Comparison of ENCODE assay signal across 8 cellular contexts in genomic region chr20:45833883-45834796, GRCh38. TPM values are rescaled to one million over a fixed set of nuclear protein-coding genes. Genes with fewer than 3 reads are reported as not detected.
DNase-seq lines count a peak whose midpoint lies in the region; ATAC-seq, FAIRE-seq and TF ChIP-seq lines count a peak whose summit lies in the region.

No MANE protein-coding gene starts in this region.

- peak overlapping the region; percentile 91 for H3K4me2 ChIP-seq in astrocyte (ENCODE audit: low read length)

- H3K4me3 ChIP-seq in astrocyte (ENCODE audit: insufficient read depth, low read depth, low read length) (peak overlapping the region; percentile 71), right atrium auricular region (peak overlapping the region; percentile 85 to 88)

- TF ChIP-seq CTCF in CD14-positive monocyte (IDR thresholded peaks at IDR 0.05) (no peak), astrocyte (IDR thresholded peaks at IDR 0.05; ENCODE audit: insufficient read depth, low read depth, low read length) (no peak), right atrium auricular region (IDR thresholded peaks at IDR 0.05) (no peak)

- H3K27ac Mint-ChIP-seq in CD14-positive monocyte (peak overlapping the region; percentile 63 to 97 (median 88)), astrocyte (ENCODE audit: unreplicated experiment) (no peak overlapping the region)

- peak overlapping the region; percentile 75 for H3K9ac ChIP-seq in astrocyte (ENCODE audit: low read length)

- H4K20me1 ChIP-seq in astrocyte (ENCODE audit: insufficient read depth, low read length), result peaks cover 12% of the 10 kb centered on the region

- H3K36me3 ChIP-seq in astrocyte (ENCODE audit: insufficient read depth, low read length), result peaks cover 3% of the 10 kb centered on the region
- H3K36me3 ChIP-seq in right atrium auricular region, result no peaks in the 10 kb centered on the region

- H3K4me3 Mint-ChIP-seq in CD14-positive monocyte (peak overlapping the region; percentile 80 to 88), astrocyte (ENCODE audit: unreplicated experiment) (peak overlapping the region; percentile 74)

- peak overlapping the region; percentile 83 for H2AFZ ChIP-seq in astrocyte (ENCODE audit: low read depth, low read length)

- intact Hi-C loops in CD14-positive monocyte (cut with micrococcal nuclease), result no loop called here

- peaks cover 0 to 1% (median 0%) of the 10 kb centered on the region in 7 donors for H3K9me3 Mint-ChIP-seq in CD14-positive monocyte
- H3K9me3 Mint-ChIP-seq in astrocyte (ENCODE audit: unreplicated experiment), result peaks cover 2% of the 10 kb centered on the region

- H3K27me3 Mint-ChIP-seq in CD14-positive monocyte (ENCODE audit: low read depth in 3 of 3) (no peaks in the 10 kb centered on the region), astrocyte (ENCODE audit: low read depth, unreplicated experiment) (no peaks in the 10 kb centered on the region)

- no peak for FAIRE-seq in astrocyte (lab: Jason Lieb, UNC)

- H3K27me3 ChIP-seq in astrocyte (ENCODE audit: insufficient read depth, low read length) (no peaks in the 10 kb centered on the region), right atrium auricular region (no peaks in the 10 kb centered on the region)

- peak; percentile 27 for ATAC-seq in HG02973 (IDR thresholded peaks at IDR 0.05; ENCODE audit: unreplicated experiment)
- no peak for ATAC-seq in GM21360 (IDR thresholded peaks at IDR 0.05; ENCODE audit: unreplicated experiment)
- no peak for ATAC-seq in HG03108 (IDR thresholded peaks at IDR 0.05; ENCODE audit: unreplicated experiment)

- H3K27ac ChIP-seq in astrocyte (ENCODE audit: low read depth, low read length), result peak overlapping the region; percentile 65
- H3K27ac ChIP-seq in right atrium auricular region, result peak overlapping the region; percentile 97 to 99

- H3K4me1 ChIP-seq in astrocyte (ENCODE audit: insufficient read depth, low read length) (peaks cover 24% of the 10 kb centered on the region), right atrium auricular region (peaks cover 0 to 36% of the 10 kb centered on the region in 2 donors)

- DNase-seq in CD14-positive monocyte (ENCODE audit: low spot score) (no peak), SK-N-DZ (ENCODE audit: low spot score) (peak; percentile 87), astrocyte (ENCODE audit: low read depth) (peak; percentile 44), right atrium auricular region (ENCODE audit: low spot score) (peak; percentile 78), pons (ENCODE audit: low spot score) (peak; percentile 45)

- H3K4me1 Mint-ChIP-seq in CD14-positive monocyte (peaks cover 56% of the 10 kb centered on the region), astrocyte (ENCODE audit: low read depth, unreplicated experiment) (peaks cover 16% of the 10 kb centered on the region)

- H3K79me2 ChIP-seq in astrocyte (ENCODE audit: insufficient read depth, low read length), result peaks cover 13% of the 10 kb centered on the region

- peaks cover 12 to 35% of the 10 kb centered on the region in 2 donors for H3K36me3 Mint-ChIP-seq in CD14-positive monocyte
- peaks cover 8% of the 10 kb centered on the region for H3K36me3 Mint-ChIP-seq in astrocyte (ENCODE audit: low read depth, unreplicated experiment)

- H3K9me3 ChIP-seq in astrocyte (ENCODE audit: insufficient read depth, low read depth, low read length) (no peaks in the 10 kb centered on the region), right atrium auricular region (no peaks in the 10 kb centered on the region)

RNA-seq across cellular contexts. Expression of gene SNX21, which starts 0.5 kb away (rescaled TPM):
- 10 to 100 TPM; 11.2 to 12.7 TPM for polyA plus RNA-seq in CD14-positive monocyte
- 49.4 and 52.7 TPM in 2 replicates for polyA plus RNA-seq in SK-N-DZ (2014; cell fraction: cytosol; rRNA removed)
- 27.5 and 36.5 TPM in 2 replicates for polyA plus RNA-seq in SK-N-DZ (2014; cell fraction: nucleus; rRNA removed)
- 13.3 and 14.2 TPM in 2 replicates for total RNA-seq in astrocyte
- 10 to 100 TPM; 43.5 to 54.7 TPM for total RNA-seq in right atrium auricular region

RNA-seq across cellular contexts. Expression of gene TNNC2, which starts 7.0 kb away (rescaled TPM):
- polyA plus RNA-seq in CD14-positive monocyte, result 1 to 10 TPM in 1 of 2 donors, under 1 TPM in 1; 0.71 to 1.2 TPM
- polyA plus RNA-seq in SK-N-DZ (2014; cell fraction: cytosol; rRNA removed), result 9.6 and 10.0 TPM in 2 replicates
- 5.8 and 8.1 TPM in 2 replicates for polyA plus RNA-seq in SK-N-DZ (2014; cell fraction: nucleus; rRNA removed)
- not detected in 2 replicates for total RNA-seq in astrocyte
- total RNA-seq in right atrium auricular region, result under 1 TPM in 1 of 2 donors, not detected in 1; 0.51 TPM

RNA-seq across cellular contexts. Expression of gene UBE2C, which starts 21.7 kb away (rescaled TPM):
- polyA plus RNA-seq in CD14-positive monocyte, result under 1 TPM in 1 of 2 donors, not detected in 1; 0.58 TPM
- 632 and 647 TPM in 2 replicates for polyA plus RNA-seq in SK-N-DZ (2014; cell fraction: cytosol; rRNA removed)
- 277 and 311 TPM in 2 replicates for polyA plus RNA-seq in SK-N-DZ (2014; cell fraction: nucleus; rRNA removed)
- total RNA-seq in astrocyte (6.2 and 12.3 TPM in 2 replicates), right atrium auricular region (1 to 10 TPM; 1.4 to 4.9 TPM)

RNA-seq across cellular contexts. Expression of gene ACOT8, which starts 23.1 kb away (rescaled TPM):
- polyA plus RNA-seq in CD14-positive monocyte, result 10 to 100 TPM; 40.9 to 52.4 TPM
- 74.1 and 76.2 TPM in 2 replicates for polyA plus RNA-seq in SK-N-DZ (2014; cell fraction: cytosol; rRNA removed)
- 87.2 and 108 TPM in 2 replicates for polyA plus RNA-seq in SK-N-DZ (2014; cell fraction: nucleus; rRNA removed)
- total RNA-seq in astrocyte, result 22.0 and 22.6 TPM in 2 replicates
- 10 to 100 TPM; 39.9 to 40.9 TPM for total RNA-seq in right atrium auricular region

RNA-seq across cellular contexts. Expression of gene ZSWIM3, which starts 23.3 kb away (rescaled TPM):
- under 1 TPM; 0.29 to 0.64 TPM for polyA plus RNA-seq in CD14-positive monocyte
- 7.0 and 7.6 TPM in 2 replicates for polyA plus RNA-seq in SK-N-DZ (2014; cell fraction: cytosol; rRNA removed)
- 6.0 and 6.8 TPM in 2 replicates for polyA plus RNA-seq in SK-N-DZ (2014; cell fraction: nucleus; rRNA removed)
- total RNA-seq in astrocyte (4.4 and 4.7 TPM in 2 replicates), right atrium auricular region (1 to 10 TPM; 2.4 to 3.7 TPM)
